15 cellular contexts compared by ENCODE assay signal in genomic region chr2:219637842-219638185, GRCh38. TPM values are rescaled to one million over a fixed set of nuclear protein-coding genes. Genes with fewer than 3 reads are reported as not detected.
DNase-seq lines count a peak whose midpoint lies in the region; ATAC-seq and TF ChIP-seq lines count a peak whose summit lies in the region.
"Had no signal": no experiment of that assay in that cellular context is flagged by ENCODE, and none has a peak within 500 bp of the region (broad histone marks: within the 10 kb centered on the region; RNA-seq: fewer than 3 reads in every experiment).

No MANE protein-coding gene starts in this region.

- no peak for TF ChIP-seq CTCF in heart right ventricle (IDR thresholded peaks at IDR 0.05)
- no peak for TF ChIP-seq CTCF in GM13977 (IDR thresholded peaks at IDR 0.05; ENCODE audit: extremely low read depth, insufficient read depth, missing control alignments)
- no peak for TF ChIP-seq CTCF in right atrium auricular region (IDR thresholded peaks at IDR 0.05)

- no peaks in the 10 kb centered on the region for H3K9me3 ChIP-seq in heart right ventricle
- H3K9me3 ChIP-seq in right atrium auricular region = no peaks in the 10 kb centered on the region
- H3K9me3 ChIP-seq: HAP-1 had no signal

- ATAC-seq in heart right ventricle (no peak), Right ventricle myocardium superior (ENCODE audit: poor library complexity) (no peak)
- ATAC-seq: GM12878 had no signal

- intact Hi-C loops in heart right ventricle (cut with DNase I) (loop anchor here in 1 of 10 donors (10.0 kb wide), 1 partner anchor 73 kb away; no protein-coding TSS in a partner anchor), Right ventricle myocardium superior (cut with DNase I) (no loop called here)

- H3K27ac ChIP-seq in heart right ventricle = peak overlapping the region in 8 of 10 donors; percentile 5 to 99 (median 69)
- H3K27ac ChIP-seq in right atrium auricular region = peak overlapping the region; percentile 90 to 98

- in situ Hi-C loops in GM13977 (cut with MboI; ENCODE audit: low pct_unique_long_range_greater_than_20kb, low sequenced_read_pairs, unreplicated experiment) = no loop called here

- H3K27me3 ChIP-seq in heart right ventricle (no peaks in the 10 kb centered on the region), right atrium auricular region (no peaks in the 10 kb centered on the region)

- H3K36me3 ChIP-seq in heart right ventricle (peaks cover 0 to 41% (median 0%) of the 10 kb centered on the region in 9 donors), right atrium auricular region (peaks cover 71% of the 10 kb centered on the region)
- H3K36me3 ChIP-seq: HAP-1 had no signal

- H3K4me1 ChIP-seq in heart right ventricle = peaks cover 10 to 98% (median 35%) of the 10 kb centered on the region in 9 donors
- H3K4me1 ChIP-seq in right atrium auricular region = peaks cover 0 to 62% of the 10 kb centered on the region in 2 donors
- H3K4me1 ChIP-seq: HAP-1 had no signal

- H3K4me3 ChIP-seq in heart right ventricle (no peak overlapping the region), right atrium auricular region (no peak overlapping the region)
- H3K4me3 ChIP-seq: GM12878, HAP-1 had no signal

- no peak for DNase-seq in heart right ventricle
- DNase-seq in Right ventricle myocardium superior = no peak
- peak; percentile 17 for DNase-seq in GM13977 (ENCODE audit: low spot score)
- DNase-seq in right atrium auricular region (ENCODE audit: low spot score) = no peak
- peak; percentile 40 for DNase-seq in ureter (ENCODE audit: low spot score)
- no peak for DNase-seq in activated naive CD4-positive, alpha-beta T cell treated with Interleukin-2 at 50 U/mL for 16 hours
- DNase-seq in stimulated activated CD4-positive, alpha-beta T cell treated with anti-CD3 and anti-CD28 coated beads, Interleukin-12 subunit alpha, Interleukin-12 subunit beta, amount 100 ng/mL, for 4 hours = no peak
- DNase-seq: C1 segment of cervical spinal cord, DMS 273 treated with DMSO at 0.1 percent for 48 hours, GOT3, HFFc6, IMR-90 had no signal

- WGBS in heart right ventricle, 2 donors = 64 to 68% methylated on average over 9 of the region's 9 CpGs

RNA-seq across cellular contexts. Expression of gene SLC4A3, which starts 10.4 kb away (rescaled TPM):
- total RNA-seq in heart right ventricle = 100 to 1,000 TPM; 339 to 671 (median 422) TPM
- polyA plus RNA-seq in heart right ventricle = 100 to 1,000 TPM; 197 to 341 TPM
- 503 TPM for total RNA-seq in Right ventricle myocardium superior
- total RNA-seq in right atrium auricular region = 100 to 1,000 TPM; 270 to 502 TPM
- 12.2 TPM for total RNA-seq in ureter
- total RNA-seq: B cell, GM12878 had no signal

RNA-seq across cellular contexts. Expression of gene STK11IP, which starts 40.2 kb away (rescaled TPM):
- 10 to 100 TPM in 8 of 10 donors, 1 to 10 TPM in 2; 7.2 to 18.2 (median 12.9) TPM for total RNA-seq in heart right ventricle
- polyA plus RNA-seq in heart right ventricle = 10 to 100 TPM; 15.4 to 27.4 TPM
- 15.6 TPM for total RNA-seq in Right ventricle myocardium superior
- total RNA-seq in right atrium auricular region = 1 to 10 TPM; 5.5 to 6.6 TPM
- total RNA-seq in ureter = 39.5 TPM

Comparison
In these comparisons a context has a peak if more than half of its experiments do, and no peak if none do; other contexts are left out.
1. DNase-seq: peak in GM13977 (single experiment) and ureter (single experiment); none in heart right ventricle (0 of 2), Right ventricle myocardium superior (single experiment), right atrium auricular region (single experiment), activated naive CD4-positive, alpha-beta T cell treated with Interleukin-2 at 50 U/mL for 16 hours (single experiment) and stimulated activated CD4-positive, alpha-beta T cell treated with anti-CD3 and anti-CD28 coated beads, Interleukin-12 subunit alpha, Interleukin-12 subunit beta, amount 100 ng/mL, for 4 hours (single experiment).
2. RNA of gene SLC4A3, which starts 10.4 kb away (total RNA-seq): 503 TPM in Right ventricle myocardium superior (single experiment), 270 to 502 TPM in right atrium auricular region and 339 to 671 TPM in heart right ventricle; 12.2 TPM in ureter (single experiment); every median in the first group is over 10 times any median in the second.